ENCODE assay signal across 17 cellular contexts in genomic region chr2:77834360-77835002, GRCh38.
DNase-seq lines count a peak whose midpoint lies in the region; FAIRE-seq and TF ChIP-seq lines count a peak whose summit lies in the region.
"Had no signal": no experiment of that assay in that cellular context is flagged by ENCODE, and none has a peak within 500 bp of the region (broad histone marks: within the 10 kb centered on the region; RNA-seq: fewer than 3 reads in every experiment).

No MANE protein-coding gene starts in this region.

- 79 to 88% methylated on average over 3 of the region's 3 CpGs for WGBS in endodermal cell (ENCODE audit: insufficient coverage in 1 of 2, insufficient read length in 1 of 2), 2 experiments
- WGBS in small intestine, 3 donors, result 75 to 81% (median 79%) methylated on average over 3 of the region's 3 CpGs

- peaks cover 59% of the 10 kb centered on the region for H3K9me3 ChIP-seq in endodermal cell (ENCODE audit: control insufficient read depth, low read length)
- peaks cover 5% of the 10 kb centered on the region for H3K9me3 ChIP-seq in small intestine (ENCODE audit: control insufficient read depth, low read depth)

- H3K27me3 ChIP-seq in endodermal cell (ENCODE audit: control insufficient read depth, insufficient read depth, low read length, poor library complexity, severe bottlenecking), result no peaks in the 10 kb centered on the region
- no peaks in the 10 kb centered on the region for H3K27me3 ChIP-seq in small intestine (ENCODE audit: control insufficient read depth in 2 of 2, insufficient read depth in 2 of 2, low read length in 2 of 2)
- H3K27me3 ChIP-seq: SJCRH30 had no signal

- no peak for TF ChIP-seq CTCF in endodermal cell (conservative IDR thresholded peaks at IDR 0.05)

- no peaks in the 10 kb centered on the region for H3K27me3 Mint-ChIP-seq in endodermal cell (ENCODE audit: insufficient read depth)
- H3K27me3 Mint-ChIP-seq: CD4-positive, alpha-beta T cell had no signal

- H3K4me1 ChIP-seq in endodermal cell (ENCODE audit: control insufficient read depth, insufficient read depth, low read length) (no peaks in the 10 kb centered on the region), small intestine (ENCODE audit: control insufficient read depth in 2 of 2, insufficient read depth in 1 of 2, low read depth in 1 of 2, low read length in 1 of 2) (no peaks in the 10 kb centered on the region)
- H3K4me1 ChIP-seq: SJCRH30 had no signal

- no peaks in the 10 kb centered on the region for H3K4me1 Mint-ChIP-seq in endodermal cell

- H3K9ac ChIP-seq in endodermal cell (ENCODE audit: extremely low read depth, low read length, poor library complexity, severe bottlenecking), result no peak overlapping the region

- H3K9me3 Mint-ChIP-seq in endodermal cell, result peaks cover 60% of the 10 kb centered on the region

- DNase-seq in NCI-H748 (lab: John Stamatoyannopoulos, UW; ENCODE audit: unreplicated experiment) (peak; percentile 13), NCI-H748 treated with DMSO at 0.1 percent for 48 hours (lab: John Stamatoyannopoulos, UW) (no peak), endodermal cell (no peak), small intestine (no peak), substantia nigra (lab: John Stamatoyannopoulos, UW) (no peak), mesenteric fat pad (ENCODE audit: low spot score) (no peak)
- peak; percentile 8 for DNase-seq in Jurkat, Clone E6-1 (ENCODE audit: low read depth, low spot score)
- DNase-seq: Caco-2; CD4-positive, alpha-beta T cell; IMR-90; MM.1S; NCI-H1105; NCI-H2081; NCI-H774 had no signal

- H3K27ac Mint-ChIP-seq in endodermal cell, result no peak overlapping the region
- H3K27ac Mint-ChIP-seq: CD4-positive, alpha-beta T cell had no signal

- H3K4me3 Mint-ChIP-seq in endodermal cell, result no peak overlapping the region
- H3K4me3 Mint-ChIP-seq: CD4-positive, alpha-beta T cell had no signal

- H3K27ac ChIP-seq in endodermal cell (ENCODE audit: low read depth, low read length), result no peak overlapping the region
- H3K27ac ChIP-seq in small intestine (ENCODE audit: low read depth in 1 of 2, low read length in 1 of 2), result no peak overlapping the region
- no peak overlapping the region for H3K27ac ChIP-seq in substantia nigra (ENCODE audit: low read depth, low read length, poor library complexity, severe bottlenecking)
- H3K27ac ChIP-seq: HL-60, SJCRH30 had no signal

- no peak overlapping the region for H3K4me3 ChIP-seq in Jurkat, Clone E6-1 (ENCODE audit: low read length)
- peak overlapping the region; percentile 41 for H3K4me3 ChIP-seq in endodermal cell (ENCODE audit: low read length)
- no peak overlapping the region for H3K4me3 ChIP-seq in small intestine (ENCODE audit: low read depth in 1 of 2, low read length in 2 of 2)
- H3K4me3 ChIP-seq: SJCRH30 had no signal

- H3K36me3 ChIP-seq in endodermal cell (ENCODE audit: control insufficient read depth, insufficient read depth, low read length) (no peaks in the 10 kb centered on the region), small intestine (ENCODE audit: control insufficient read depth in 2 of 2, insufficient read depth in 2 of 2, low read length in 2 of 2) (no peaks in the 10 kb centered on the region)
- H3K36me3 ChIP-seq: SJCRH30 had no signal

- peak; percentile 10 for FAIRE-seq in small intestine (lab: Jason Lieb, UNC)
- FAIRE-seq: H54 had no signal

- peaks cover 16% of the 10 kb centered on the region for H3K36me3 Mint-ChIP-seq in endodermal cell (ENCODE audit: low read depth)

Comparison
In these comparisons a context has a peak if more than half of its experiments do, and no peak if none do; other contexts are left out.
1. DNase-seq: peak in NCI-H748 (single experiment) and Jurkat, Clone E6-1 (single experiment); none in NCI-H748 treated with DMSO at 0.1 percent for 48 hours (single experiment), endodermal cell (single experiment), small intestine (single experiment), substantia nigra (0 of 49) and mesenteric fat pad (single experiment).